16 cellular contexts compared by ENCODE assay signal in genomic region chr13:89029062-89029461, GRCh38.
DNase-seq lines count a peak whose midpoint lies in the region; TF ChIP-seq lines count a peak whose summit lies in the region.
"Had no signal": no experiment of that assay in that cellular context is flagged by ENCODE, and none has a peak within 500 bp of the region (broad histone marks: within the 10 kb centered on the region; RNA-seq: fewer than 3 reads in every experiment).

No MANE protein-coding gene starts in this region.

- peaks cover 27% of the 10 kb centered on the region for H3K9me3 Mint-ChIP-seq in activated T-cell treated with anti-CD3 and anti-CD28 coated beads, Interleukin-2, amount 50 U/mL, for 24 hours
- peaks cover 21% of the 10 kb centered on the region for H3K9me3 Mint-ChIP-seq in activated naive CD8-positive, alpha-beta T cell (ENCODE audit: low read depth)

- TF ChIP-seq CTCF in sigmoid colon (IDR thresholded peaks at IDR 0.05) = no peak

- no peak overlapping the region for H3K27ac ChIP-seq in sigmoid colon
- H3K27ac ChIP-seq: Peyer's patch had no signal

- H3K36me3 ChIP-seq in sigmoid colon = no peaks in the 10 kb centered on the region
- H3K36me3 ChIP-seq: Peyer's patch had no signal

- H3K4me1 Mint-ChIP-seq in activated T-cell treated with anti-CD3 and anti-CD28 coated beads, Interleukin-2, amount 50 U/mL, for 24 hours (ENCODE audit: low read depth) = peaks cover 25% of the 10 kb centered on the region
- peaks cover 18% of the 10 kb centered on the region for H3K4me1 Mint-ChIP-seq in activated naive CD8-positive, alpha-beta T cell (ENCODE audit: low read depth)

- intact Hi-C loops in sigmoid colon (cut with DNase I) = no loop called here

- H3K4me3 ChIP-seq in sigmoid colon = no peak overlapping the region
- H3K4me3 ChIP-seq: Peyer's patch had no signal

- no peaks in the 10 kb centered on the region for H3K27me3 Mint-ChIP-seq in activated T-cell treated with anti-CD3 and anti-CD28 coated beads, Interleukin-2, amount 50 U/mL, for 24 hours
- no peaks in the 10 kb centered on the region for H3K27me3 Mint-ChIP-seq in activated naive CD8-positive, alpha-beta T cell

- no peaks in the 10 kb centered on the region for H3K36me3 Mint-ChIP-seq in activated T-cell treated with anti-CD3 and anti-CD28 coated beads, Interleukin-2, amount 50 U/mL, for 24 hours (ENCODE audit: low read depth)
- peaks cover 7% of the 10 kb centered on the region for H3K36me3 Mint-ChIP-seq in activated naive CD8-positive, alpha-beta T cell

- DNase-seq in activated T-cell treated with anti-CD3 and anti-CD28 coated beads, Interleukin-2, amount 50 U/mL, for 24 hours = no peak
- DNase-seq in activated T-cell treated with anti-CD3 and anti-CD28 coated beads for 4 hours = no peak
- peak; percentile 48 for DNase-seq in HT1080 (ENCODE audit: low read depth)
- DNase-seq in putamen (ENCODE audit: low spot score) = peak; percentile 64
- DNase-seq in effector CD8-positive, alpha-beta T cell (lab: John Stamatoyannopoulos, UW) = no peak
- no peak for DNase-seq in sigmoid colon
- DNase-seq in Kasumi-1 (lab: John Stamatoyannopoulos, UW) = no peak
- DNase-seq: AML-193, IMR-90, NCI-H1417, NCI-H2029, NCI-H2171 treated with DMSO at 0.1 percent for 48 hours, NCI-H510A, NCI-H82, Peyer's patch had no signal

- H3K9me3 ChIP-seq in sigmoid colon = peaks cover 0 to 4% (median 0%) of the 10 kb centered on the region in 4 donors

- H3K27ac Mint-ChIP-seq in activated T-cell treated with anti-CD3 and anti-CD28 coated beads, Interleukin-2, amount 50 U/mL, for 24 hours = peak overlapping the region; percentile 24
- peak overlapping the region; percentile 76 for H3K27ac Mint-ChIP-seq in activated naive CD8-positive, alpha-beta T cell

- no peak for TF ChIP-seq POLR2A in sigmoid colon (IDR thresholded peaks at IDR 0.05)

- H3K4me1 ChIP-seq in sigmoid colon = no peaks in the 10 kb centered on the region
- H3K4me1 ChIP-seq: Peyer's patch had no signal

- H3K4me3 Mint-ChIP-seq in activated T-cell treated with anti-CD3 and anti-CD28 coated beads, Interleukin-2, amount 50 U/mL, for 24 hours = no peak overlapping the region
- H3K4me3 Mint-ChIP-seq in activated naive CD8-positive, alpha-beta T cell = no peak overlapping the region

- H3K27me3 ChIP-seq in sigmoid colon = no peaks in the 10 kb centered on the region
- H3K27me3 ChIP-seq: Peyer's patch had no signal

- 68 to 89% methylated on average over 2 of the region's 2 CpGs for WGBS in sigmoid colon, 2 donors

- no peak for TF ChIP-seq EP300 in sigmoid colon (IDR thresholded peaks at IDR 0.05)

Comparison
In these comparisons a context has a peak if more than half of its experiments do, and no peak if none do; other contexts are left out.
1. DNase-seq: peak in HT1080 (single experiment) and putamen (single experiment); none in activated T-cell treated with anti-CD3 and anti-CD28 coated beads, Interleukin-2, amount 50 U/mL, for 24 hours (single experiment), activated T-cell treated with anti-CD3 and anti-CD28 coated beads for 4 hours (single experiment), effector CD8-positive, alpha-beta T cell (single experiment), sigmoid colon (single experiment) and Kasumi-1 (0 of 2).